20 cellular contexts compared by ENCODE assay signal in genomic region chr7:131934452-131934851, GRCh38.
A peak's percentile ranks its signal among the peaks of the same experiment; 100 is the strongest.
DNase-seq lines count a peak whose midpoint lies in the region; ATAC-seq, FAIRE-seq and TF ChIP-seq lines count a peak whose summit lies in the region.
"Had no signal": no experiment of that assay in that cellular context is flagged by ENCODE, and none has a peak within 500 bp of the region (broad histone marks: within the 10 kb centered on the region; RNA-seq: fewer than 3 reads in every experiment).

No MANE protein-coding gene starts in this region.

- no peaks in the 10 kb centered on the region for H3K36me3 Mint-ChIP-seq in activated T-cell treated with anti-CD3 and anti-CD28 coated beads, Interleukin-2, amount 50 U/mL, for 4 hours (ENCODE audit: insufficient read depth)

- H3K4me3 Mint-ChIP-seq in activated T-cell treated with anti-CD3 and anti-CD28 coated beads, Interleukin-2, amount 50 U/mL, for 4 hours: no peak overlapping the region

- H3K4me1 Mint-ChIP-seq in activated T-cell treated with anti-CD3 and anti-CD28 coated beads, Interleukin-2, amount 50 U/mL, for 4 hours (ENCODE audit: low read depth): no peaks in the 10 kb centered on the region

- no peaks in the 10 kb centered on the region for H3K79me2 ChIP-seq in HepG2 (ENCODE audit: insufficient read depth, low read length)

- no peak overlapping the region for H3K27ac ChIP-seq in HepG2 (ENCODE audit: extremely low read length, insufficient read depth, low read length)
- no peak overlapping the region for H3K27ac ChIP-seq in right lobe of liver
- no peak overlapping the region for H3K27ac ChIP-seq in aorta (ENCODE audit: low read depth in 1 of 2, low read length in 2 of 2)
- H3K27ac ChIP-seq: SK-N-MC had no signal

- DNase-seq in HepG2 (ENCODE audit: low spot score) (no peak), right lobe of liver (no peak), NCI-H774 (lab: John Stamatoyannopoulos, UW) (peak; percentile 37), kidney tubule cell (ENCODE audit: low spot score) (peak; percentile 81), aorta (no peak), NCI-H1436 treated with DMSO at 0.1 percent for 48 hours (lab: John Stamatoyannopoulos, UW) (no peak)
- DNase-seq in activated T-cell treated with anti-CD3 and anti-CD28 coated beads, Interleukin-2, amount 50 U/mL, for 4 hours: no peak
- DNase-seq: AML-193, Caco-2, DMS79, HCEC 1CT, KG1, NCI-H1417 treated with DMSO at 0.1 percent for 48 hours, NCI-H2029 treated with DMSO at 0.1 percent for 48 hours, NCI-H2227 treated with DMSO at 0.1 percent for 48 hours, NCI-H526 treated with DMSO at 0.1 percent for 48 hours had no signal

- H3K4me3 ChIP-seq in HepG2 (replicated peaks in 1 of 3; ENCODE audit: insufficient read depth in 1 of 3, low read depth in 2 of 3, low read length in 3 of 3): no peak overlapping the region
- no peak overlapping the region for H3K4me3 ChIP-seq in right lobe of liver
- no peak overlapping the region for H3K4me3 ChIP-seq in aorta (ENCODE audit: low read length in 2 of 2)
- H3K4me3 ChIP-seq: SK-N-MC had no signal

- TF ChIP-seq CTCF in HepG2 (CRISPR knock-in tag; IDR thresholded peaks at IDR 0.05) (no peak), right lobe of liver (IDR thresholded peaks at IDR 0.05) (no peak)

- H3K36me3 ChIP-seq in HepG2 (replicated peaks in 1 of 2; ENCODE audit: control insufficient read depth in 1 of 2, insufficient read depth in 2 of 2, low read length in 2 of 2) (no peaks in the 10 kb centered on the region), right lobe of liver (no peaks in the 10 kb centered on the region), aorta (ENCODE audit: control insufficient read depth in 1 of 2, insufficient read depth in 2 of 2, low read length in 1 of 2) (no peaks in the 10 kb centered on the region)

- no peak for TF ChIP-seq EP300 in HepG2 (IDR thresholded peaks at IDR 0.05; ENCODE audit: low read depth in 2 of 2, low read length in 2 of 2)
- TF ChIP-seq EP300 in HepG2 (CRISPR knock-in tag; IDR thresholded peaks at IDR 0.05; ENCODE audit: borderline replicate concordance): no peak

- intact Hi-C loops in HepG2 (cut with micrococcal nuclease; ENCODE audit: unreplicated experiment) (no loop called here), right lobe of liver (cut with DNase I) (no loop called here), aorta (cut with DNase I) (no loop called here)

- TF ChIP-seq POLR2A in HepG2 (IDR thresholded peaks at IDR 0.05; ENCODE audit: insufficient read depth in 1 of 2, low read depth in 2 of 2, low read length in 2 of 2) (no peak), right lobe of liver (IDR thresholded peaks at IDR 0.05) (no peak)

- TF ChIP-seq RAD21 in HepG2 (CRISPR knock-in tag; IDR thresholded peaks at IDR 0.05): no peak

- no peak overlapping the region for H2AFZ ChIP-seq in HepG2 (ENCODE audit: low read length)

- no peaks in the 10 kb centered on the region for H3K27me3 ChIP-seq in HepG2 (ENCODE audit: control insufficient read depth in 1 of 2, insufficient read depth in 2 of 2, low read length in 2 of 2)
- H3K27me3 ChIP-seq in right lobe of liver: no peaks in the 10 kb centered on the region
- no peaks in the 10 kb centered on the region for H3K27me3 ChIP-seq in aorta (ENCODE audit: control insufficient read depth in 1 of 2, insufficient read depth in 2 of 2, low read length in 1 of 2)

- WGBS in HepG2 (ENCODE audit: low lambda C conversion rate): 0% methylated on average over 1 of the region's 3 CpGs
- WGBS in right lobe of liver (ENCODE audit: insufficient coverage, low coverage, low lambda C conversion rate, missing lambda C conversion rate): 15% methylated on average over 2 of the region's 3 CpGs
- WGBS in aorta, 2 donors: 51 to 61% methylated on average over 3 of the region's 3 CpGs

- BruUV-seq in HepG2 (replicated peaks; lab: Mats Ljungman, UMichigan): no TSS peak

- H4K20me1 ChIP-seq in HepG2 (ENCODE audit: insufficient read depth, low read length): no peaks in the 10 kb centered on the region

- H3K9me3 Mint-ChIP-seq in activated T-cell treated with anti-CD3 and anti-CD28 coated beads, Interleukin-2, amount 50 U/mL, for 4 hours: no peaks in the 10 kb centered on the region

- no peak overlapping the region for H3K9ac ChIP-seq in HepG2 (ENCODE audit: insufficient read depth, low read depth, low read length)

- peaks cover 2% of the 10 kb centered on the region for H3K27me3 Mint-ChIP-seq in activated T-cell treated with anti-CD3 and anti-CD28 coated beads, Interleukin-2, amount 50 U/mL, for 4 hours (ENCODE audit: low read depth)

- no peaks in the 10 kb centered on the region for H3K9me3 ChIP-seq in HepG2 (ENCODE audit: low read length)
- H3K9me3 ChIP-seq in right lobe of liver: no peaks in the 10 kb centered on the region
- H3K9me3 ChIP-seq in aorta (ENCODE audit: control insufficient read depth, low read length): peaks cover 1% of the 10 kb centered on the region
- H3K9me3 ChIP-seq: Caco-2 had no signal

- FAIRE-seq in HepG2 (lab: Jason Lieb, UNC): no peak

- ATAC-seq in HepG2 (no peak), right lobe of liver (no peak), HG03175 (IDR thresholded peaks at IDR 0.05; ENCODE audit: unreplicated experiment) (no peak), aorta (ENCODE audit: low FRiP score) (no peak)
- no peak for ATAC-seq in activated T-cell treated with anti-CD3 and anti-CD28 coated beads, Interleukin-2, amount 50 U/mL, for 4 hours
- ATAC-seq: Panc1, Right ventricle myocardium inferior had no signal

- CTCF ChIA-PET in HepG2 (lab: Yijun Ruan, JAX; ENCODE audit: low intra/inter-chr PET ratio, low total read pairs): no interaction called here

- in situ Hi-C loops in HepG2 (cut with HindIII; ENCODE audit: extremely low pct_ligation_motif_present, low pct_unique_long_range_greater_than_20kb): no loop called here

- no peak overlapping the region for H3K4me2 ChIP-seq in HepG2 (ENCODE audit: low read depth, low read length)

- H3K4me1 ChIP-seq in HepG2 (ENCODE audit: insufficient read depth, low read length): peaks cover 10% of the 10 kb centered on the region; the same call in 1 of the 2 replicates
- H3K4me1 ChIP-seq in right lobe of liver: no peaks in the 10 kb centered on the region
- H3K4me1 ChIP-seq in aorta (ENCODE audit: control insufficient read depth in 1 of 2, insufficient read depth in 2 of 2, low read length in 2 of 2): no peaks in the 10 kb centered on the region
- H3K4me1 ChIP-seq: Caco-2 had no signal

- POLR2A ChIA-PET in HepG2 (lab: Yijun Ruan, JAX): no interaction called here

TF ChIP-seq in HepG2, 621 proteins besides CTCF, POLR2A, EP300 and RAD21:
- TF ChIP-seq IRF9 (CRISPR knock-in tag; IDR thresholded peaks at IDR 0.05; ENCODE audit: borderline replicate concordance): no peak
- TF ChIP-seq SIX1 (CRISPR knock-in tag; IDR thresholded peaks at IDR 0.05; ENCODE audit: borderline replicate concordance): peak; percentile 51; the same call in 1 of the 2 replicates

Comparison
In these comparisons a context has a peak if more than half of its experiments do, and no peak if none do; other contexts are left out.
1. DNase-seq: peak in NCI-H774 (single experiment) and kidney tubule cell (single experiment); none in HepG2 (single experiment), right lobe of liver (0 of 3), aorta (0 of 2), activated T-cell treated with anti-CD3 and anti-CD28 coated beads, Interleukin-2, amount 50 U/mL, for 4 hours (single experiment) and NCI-H1436 treated with DMSO at 0.1 percent for 48 hours (single experiment).